In genomic region chr2:69291004-69291650, GRCh38 we compare ENCODE assay signal across 14 cellular contexts.
DNase-seq lines count a peak whose midpoint lies in the region; ATAC-seq, FAIRE-seq and TF ChIP-seq lines count a peak whose summit lies in the region.
"Had no signal": no experiment of that assay in that cellular context is flagged by ENCODE, and none has a peak within 500 bp of the region (broad histone marks: within the 10 kb centered on the region; RNA-seq: fewer than 3 reads in every experiment).

No MANE protein-coding gene starts in this region.

- H3K27ac Mint-ChIP-seq in astrocyte (ENCODE audit: unreplicated experiment): no peak overlapping the region

- no peaks in the 10 kb centered on the region for H3K79me2 ChIP-seq in astrocyte (ENCODE audit: insufficient read depth, low read length)

- H3K4me1 ChIP-seq in HEK293 (ENCODE audit: control insufficient read depth, insufficient read depth, low read length): no peaks in the 10 kb centered on the region
- peaks cover 9% of the 10 kb centered on the region for H3K4me1 ChIP-seq in astrocyte (ENCODE audit: insufficient read depth, low read length)
- peaks cover 0 to 21% (median 12%) of the 10 kb centered on the region in 9 donors for H3K4me1 ChIP-seq in heart right ventricle

- H4K20me1 ChIP-seq in astrocyte (ENCODE audit: insufficient read depth, low read length): no peaks in the 10 kb centered on the region

- H3K36me3 Mint-ChIP-seq in astrocyte (ENCODE audit: low read depth, unreplicated experiment): peaks cover 3% of the 10 kb centered on the region
- H3K36me3 Mint-ChIP-seq: naive B cell had no signal

- FAIRE-seq in astrocyte (lab: Jason Lieb, UNC) (no peak), frontal cortex (lab: Jason Lieb, UNC) (no peak)

- H3K4me3 Mint-ChIP-seq in astrocyte (ENCODE audit: unreplicated experiment): no peak overlapping the region
- H3K4me3 Mint-ChIP-seq: naive B cell had no signal

- H3K9me3 ChIP-seq in HEK293 (ENCODE audit: control insufficient read depth, insufficient read depth, low read depth, low read length) (no peaks in the 10 kb centered on the region), astrocyte (ENCODE audit: insufficient read depth, low read depth, low read length) (no peaks in the 10 kb centered on the region), heart right ventricle (no peaks in the 10 kb centered on the region)

- CTCF ChIA-PET in HEK293 (lab: Yijun Ruan, JAX): interaction anchor here (0.6 to 1.3 kb wide), 2 partner anchors 15 to 262 kb away, joined by 3 to 6 read pairs; no protein-coding TSS in a partner anchor

- DNase-seq in astrocyte (ENCODE audit: low read depth): peak; percentile 86
- DNase-seq in heart right ventricle: no peak
- peak; percentile 70 for DNase-seq in skeletal muscle cell (ENCODE audit: low read depth)
- no peak for DNase-seq in stimulated activated CD4-positive, alpha-beta T cell treated with anti-CD3 and anti-CD28 coated beads, Interleukin-12 subunit alpha, Interleukin-12 subunit beta, amount 100 ng/mL, for 4 hours
- DNase-seq in frontal cortex (ENCODE audit: low spot score in 2 of 2): no peak
- no peak for DNase-seq in activated naive CD4-positive, alpha-beta T cell treated with anti-CD3 and anti-CD28 coated beads, Interleukin-2, amount 50 U/mL, for 16 hours
- DNase-seq: activated CD4-positive, alpha-beta T cell treated with anti-CD3 and anti-CD28 coated beads, Interleukin-2, amount 50 U/mL, for 48 hours; activated naive CD4-positive, alpha-beta T cell treated with Interleukin-2 at 50 U/mL for 16 hours; effector memory CD4-positive, alpha-beta T cell; naive B cell; NCI-H1694 treated with DMSO at 0.1 percent for 48 hours; stimulated activated CD4-positive, alpha-beta T cell treated with anti-CD3 and anti-CD28 coated beads, Interleukin-15, amount 100 ng/mL, for 24 hours had no signal

- intact Hi-C loops in heart right ventricle (cut with DNase I): no loop called here

- H3K4me3 ChIP-seq in HEK293 (ENCODE audit: low read depth, low read length) (no peak overlapping the region), astrocyte (ENCODE audit: insufficient read depth, low read depth, low read length) (no peak overlapping the region), heart right ventricle (no peak overlapping the region), skeletal muscle cell (ENCODE audit: low read depth, low read length) (no peak overlapping the region)

- no peak overlapping the region for H3K9ac ChIP-seq in astrocyte (ENCODE audit: low read length)

- H3K4me2 ChIP-seq in astrocyte (ENCODE audit: low read length): peak overlapping the region; percentile 2

- H3K27ac ChIP-seq in HEK293 (ENCODE audit: extremely low read depth, low read depth, low read length): no peak overlapping the region
- no peak overlapping the region for H3K27ac ChIP-seq in astrocyte (ENCODE audit: low read depth, low read length)
- H3K27ac ChIP-seq in heart right ventricle: peak overlapping the region in 5 of 10 donors; percentile 15 to 51 (median 19)

- H3K27me3 ChIP-seq in astrocyte (ENCODE audit: insufficient read depth, low read length) (no peaks in the 10 kb centered on the region), heart right ventricle (no peaks in the 10 kb centered on the region)

- TF ChIP-seq CTCF in HEK293 (tag by site-specific recombination; IDR thresholded peaks at IDR 0.05) (no peak), astrocyte (IDR thresholded peaks at IDR 0.05; ENCODE audit: insufficient read depth, low read depth, low read length) (no peak), heart right ventricle (IDR thresholded peaks at IDR 0.05) (no peak)

- H2AFZ ChIP-seq in astrocyte (ENCODE audit: low read depth, low read length): no peak overlapping the region

- H3K9me3 Mint-ChIP-seq in astrocyte (ENCODE audit: unreplicated experiment): no peaks in the 10 kb centered on the region

- H3K4me1 Mint-ChIP-seq in astrocyte (ENCODE audit: low read depth, unreplicated experiment): peaks cover 18% of the 10 kb centered on the region
- H3K4me1 Mint-ChIP-seq: naive B cell had no signal

- ATAC-seq in heart right ventricle: peak in 7 of 8 donors; percentile 29 to 71 (median 49)
- ATAC-seq in GM21515 (IDR thresholded peaks at IDR 0.05; ENCODE audit: unreplicated experiment): no peak

- POLR2A ChIA-PET in HEK293 (lab: Yijun Ruan, JAX): interaction anchor here (0.6 kb wide), 1 partner anchor 343 kb away, joined by 3 read pairs; no protein-coding TSS in a partner anchor

- H3K27me3 Mint-ChIP-seq in astrocyte (ENCODE audit: low read depth, unreplicated experiment): peaks cover 4% of the 10 kb centered on the region

- H3K36me3 ChIP-seq in HEK293 (ENCODE audit: control insufficient read depth in 2 of 2, insufficient read depth in 1 of 2, low read length in 2 of 2) (no peaks in the 10 kb centered on the region), astrocyte (ENCODE audit: insufficient read depth, low read length) (no peaks in the 10 kb centered on the region), heart right ventricle (no peaks in the 10 kb centered on the region)

TF ChIP-seq in HEK293, 187 proteins besides CTCF, POLR2A, EP300 and RAD21:
- TF ChIP-seq ZNF677 (tag by site-specific recombination; IDR thresholded peaks at IDR 0.05): no peak
- TF ChIP-seq FEZF1 (tag by site-specific recombination; IDR thresholded peaks at IDR 0.05): no peak
- TF ChIP-seq ZNF600 (tag by site-specific recombination; IDR thresholded peaks at IDR 0.05): peak; percentile 76; the same call in 1 of the 2 replicates
- no peak for TF ChIP-seq ZBTB21 (tag by site-specific recombination; IDR thresholded peaks at IDR 0.05)

Comparison
In these comparisons a context has a peak if more than half of its experiments do, and no peak if none do; other contexts are left out.
1. DNase-seq: peak in astrocyte (single experiment) and skeletal muscle cell (single experiment); none in heart right ventricle (0 of 2), stimulated activated CD4-positive, alpha-beta T cell treated with anti-CD3 and anti-CD28 coated beads, Interleukin-12 subunit alpha, Interleukin-12 subunit beta, amount 100 ng/mL, for 4 hours (single experiment), frontal cortex (0 of 2) and activated naive CD4-positive, alpha-beta T cell treated with anti-CD3 and anti-CD28 coated beads, Interleukin-2, amount 50 U/mL, for 16 hours (single experiment).